Comparison of ENCODE assay signal across 38 cellular contexts in the genomic region with DNA sequence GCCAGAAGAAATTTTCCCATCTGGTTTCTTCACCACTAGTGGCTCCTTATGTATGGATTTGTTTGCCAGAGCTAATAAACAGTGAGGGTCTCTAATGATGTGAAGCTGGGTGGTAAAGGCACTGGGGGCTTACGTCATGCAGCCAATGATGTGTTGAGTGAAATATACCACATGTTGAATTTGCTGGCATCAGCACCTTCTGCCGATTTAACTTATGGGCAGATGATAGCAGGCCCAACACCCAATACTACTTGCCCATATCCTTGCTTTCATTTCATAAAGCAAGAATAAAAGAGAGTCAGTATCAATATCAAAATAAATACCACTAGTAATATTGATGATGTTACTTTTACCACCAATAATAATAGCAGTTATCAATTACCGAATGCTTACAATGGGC.
"Had no signal": no experiment of that assay in that cellular context is flagged by ENCODE, and none has a peak within 500 bp of the region (broad histone marks: within the 10 kb centered on the region; RNA-seq: fewer than 3 reads in every experiment).

No MANE protein-coding gene starts in this region.

- H3K4me1 Mint-ChIP-seq: activated B cell treated with CpG ODN at 0.5 μM for 24 hours; activated naive CD8-positive, alpha-beta T cell treated with anti-CD3 and anti-CD28 coated beads for 36 hours; activated T-helper 17 cell treated with anti-CD3 and anti-CD28 coated beads, Interleukin-2, amount 50 U/mL, for 72 hours; T-cell; T-helper 17 cell had no signal

- ATAC-seq: activated CD8-positive, alpha-beta T cell treated with anti-CD3 and anti-CD28 coated beads for 36 hours; activated T-cell treated with anti-CD3 and anti-CD28 coated beads, Interleukin-2, amount 50 U/mL, for 72 hours; activated T-helper 17 cell treated with anti-CD3 and anti-CD28 coated beads, Interleukin-2, amount 50 U/mL, for 72 hours; body of pancreas; PC-3; Right ventricle myocardium inferior; SK-N-SH treated with all-trans-retinoic acid at 6 μM for 48 hours; T-cell; T-helper 17 cell had no signal

- H3K36me3 ChIP-seq: breast epithelium, MG63 had no signal

- H3K9me3 Mint-ChIP-seq: activated B cell treated with CpG ODN at 0.5 μM for 24 hours; activated CD8-positive, alpha-beta T cell treated with anti-CD3 and anti-CD28 coated beads for 36 hours; activated naive CD8-positive, alpha-beta T cell treated with anti-CD3 and anti-CD28 coated beads for 36 hours; activated T-helper 17 cell treated with anti-CD3 and anti-CD28 coated beads, Interleukin-2, amount 50 U/mL, for 72 hours; T-cell had no signal

- H3K4me3 Mint-ChIP-seq: activated B cell treated with CpG ODN at 0.5 μM for 24 hours; activated CD8-positive, alpha-beta T cell treated with anti-CD3 and anti-CD28 coated beads for 36 hours; activated naive CD8-positive, alpha-beta T cell treated with anti-CD3 and anti-CD28 coated beads for 36 hours; activated T-cell treated with anti-CD3 and anti-CD28 coated beads, Interleukin-2, amount 50 U/mL, for 72 hours; activated T-helper 17 cell treated with anti-CD3 and anti-CD28 coated beads, Interleukin-2, amount 50 U/mL, for 72 hours; T-cell; T-helper 17 cell had no signal

- H3K27me3 ChIP-seq: body of pancreas, breast epithelium, MG63 had no signal

- H3K9me3 ChIP-seq: body of pancreas, breast epithelium, MG63 had no signal

- H3K27ac Mint-ChIP-seq: activated B cell treated with CpG ODN at 0.5 μM for 24 hours; activated CD8-positive, alpha-beta T cell treated with anti-CD3 and anti-CD28 coated beads for 36 hours; activated naive CD8-positive, alpha-beta T cell treated with anti-CD3 and anti-CD28 coated beads for 36 hours; activated T-cell treated with anti-CD3 and anti-CD28 coated beads, Interleukin-2, amount 50 U/mL, for 72 hours; activated T-helper 17 cell treated with anti-CD3 and anti-CD28 coated beads, Interleukin-2, amount 50 U/mL, for 72 hours; T-cell; T-helper 17 cell had no signal

- H3K27ac ChIP-seq: body of pancreas, RWPE1, VCaP had no signal

- H3K4me3 ChIP-seq: body of pancreas, breast epithelium, MG63 had no signal

- H3K27me3 Mint-ChIP-seq: activated B cell treated with CpG ODN at 0.5 μM for 24 hours; activated naive CD8-positive, alpha-beta T cell treated with anti-CD3 and anti-CD28 coated beads for 36 hours; activated T-helper 17 cell treated with anti-CD3 and anti-CD28 coated beads, Interleukin-2, amount 50 U/mL, for 72 hours; T-cell; T-helper 17 cell had no signal

- H3K36me3 Mint-ChIP-seq: activated naive CD8-positive, alpha-beta T cell treated with anti-CD3 and anti-CD28 coated beads for 36 hours; T-cell had no signal

- DNase-seq: activated B cell treated with CpG ODN at 0.5 μM for 24 hours; activated CD4-positive, alpha-beta T cell treated with anti-CD3 and anti-CD28 coated beads for 4 hours; activated CD4-positive, alpha-beta T cell treated with anti-CD3 and anti-CD28 coated beads, Interleukin-2, amount 50 U/mL, for 4 hours; activated CD4-positive, CD25-positive, alpha-beta regulatory T cell treated with anti-CD3 and anti-CD28 coated beads, Interleukin-2, amount 50 U/mL, for 72 hours; activated CD8-positive, alpha-beta T cell treated with anti-CD3 and anti-CD28 coated beads for 36 hours; activated effector memory CD4-positive, alpha-beta T cell treated with anti-CD3 and anti-CD28 coated beads, Interleukin-2, amount 50 U/mL, for 16 hours; activated naive CD4-positive, alpha-beta T cell; activated naive CD4-positive, alpha-beta T cell treated with anti-CD3 and anti-CD28 coated beads, Interleukin-2, amount 50 U/mL, for 16 hours; activated naive CD8-positive, alpha-beta T cell treated with anti-CD3 and anti-CD28 coated beads for 36 hours; activated T-cell treated with anti-CD3 and anti-CD28 coated beads, Interleukin-2, amount 50 U/mL, for 1 hour; activated T-cell treated with anti-CD3 and anti-CD28 coated beads, Interleukin-2, amount 50 U/mL, for 72 hours; amniotic stem cell; body of pancreas; Kasumi-1; KG1; MG63; NCI-H1048; NCI-H1105 treated with DMSO at 0.1 percent for 48 hours; NCI-H1436; NCI-H1694; NCI-H1930; NCI-H2081 treated with DMSO at 0.1 percent for 48 hours; NCI-H345; NCI-H510A; NCI-H526; NCI-H748 treated with DMSO at 0.1 percent for 48 hours; NK-92 treated with Interleukin-12 subunit alpha and Interleukin-12 subunit beta, amount 100 ng/mL, for 24 hours; PC-3; SIG-M5; T-cell; T-helper 17 cell; T-helper 9 cell had no signal
